8 cellular contexts compared by ENCODE assay signal in genomic region chr11:10540915-10541591, GRCh38. TPM values are rescaled to one million over a fixed set of nuclear protein-coding genes. Genes with fewer than 3 reads are reported as not detected.
DNase-seq lines count a peak whose midpoint lies in the region; ATAC-seq and TF ChIP-seq lines count a peak whose summit lies in the region.

TSS of gene RNF141 (minus strand) at chr11:10541187. CDS start at chr11:10534158, 7,029 bp downstream.

- H3K27me3 Mint-ChIP-seq in activated naive CD8-positive, alpha-beta T cell treated with anti-CD3 and anti-CD28 coated beads, Interleukin-2, amount 10 ng/mL, durations not matched to agents 7 days and 5 days: peaks cover 3% of the 10 kb centered on the region

- H3K4me1 ChIP-seq in parathyroid adenoma (no peaks in the 10 kb centered on the region), tibial nerve (peaks cover 0 to 29% (median 7%) of the 10 kb centered on the region in 4 donors)

- H3K9me3 ChIP-seq in parathyroid adenoma (ENCODE audit: control insufficient read depth, low read length) (no peaks in the 10 kb centered on the region), tibial nerve (no peaks in the 10 kb centered on the region)

- POLR2A ChIA-PET in activated naive CD8-positive, alpha-beta T cell treated with anti-CD3 and anti-CD28 coated beads, Interleukin-2, amount 10 ng/mL, durations not matched to agents 7 days and 5 days (lab: Charles Lee): interaction anchor here (0.6 to 2.5 kb wide), 8 partner anchors 10 to 127 kb away, joined by 3 to 22 read pairs (median 4); no protein-coding TSS in a partner anchor

- TF ChIP-seq EP300 in tibial nerve (IDR thresholded peaks at IDR 0.05): peak; percentile 89 to 96

- peak; percentile 91 for DNase-seq in NCI-H1048 (lab: John Stamatoyannopoulos, UW)
- DNase-seq in SKM-1 treated with dmso at 0.1 percent for 144 hours (lab: John Stamatoyannopoulos, UW; ENCODE audit: unreplicated experiment): peak; percentile 83
- peak; percentile 99 for DNase-seq in activated naive CD8-positive, alpha-beta T cell treated with anti-CD3 and anti-CD28 coated beads, Interleukin-2, amount 10 ng/mL, durations not matched to agents 7 days and 5 days
- DNase-seq in Right ventricle myocardium inferior (ENCODE audit: missing footprints): peak; percentile 98
- DNase-seq in tibial nerve (ENCODE audit: low spot score in 2 of 2): peak; percentile 90 to 93

- H3K4me1 Mint-ChIP-seq in activated naive CD8-positive, alpha-beta T cell treated with anti-CD3 and anti-CD28 coated beads, Interleukin-2, amount 10 ng/mL, durations not matched to agents 7 days and 5 days: peaks cover 17% of the 10 kb centered on the region

- H3K27me3 ChIP-seq in parathyroid adenoma (ENCODE audit: control insufficient read depth, insufficient read depth, low read length) (no peaks in the 10 kb centered on the region), tibial nerve (no peaks in the 10 kb centered on the region)

- TF ChIP-seq POLR2A in GM10847 (IDR thresholded peaks at IDR 0.05; ENCODE audit: extremely low read depth, insufficient read length): peak; percentile 90
- TF ChIP-seq POLR2A in tibial nerve (IDR thresholded peaks at IDR 0.05): peak; percentile 83 to 89

- peak within 1 kb of the TSS; percentile 72 for H3K9ac ChIP-seq in parathyroid adenoma

- H3K36me3 ChIP-seq in parathyroid adenoma (ENCODE audit: control insufficient read depth, insufficient read depth, low read length): no peaks in the 10 kb centered on the region
- H3K36me3 ChIP-seq in tibial nerve: no peaks in the 10 kb centered on the region

- no peaks in the 10 kb centered on the region for H3K79me2 ChIP-seq in parathyroid adenoma

- H3K4me2 ChIP-seq in parathyroid adenoma (ENCODE audit: low read length): peak within 1 kb of the TSS; percentile 78

- peaks cover 2% of the 10 kb centered on the region for H3K36me3 Mint-ChIP-seq in activated naive CD8-positive, alpha-beta T cell treated with anti-CD3 and anti-CD28 coated beads, Interleukin-2, amount 10 ng/mL, durations not matched to agents 7 days and 5 days

- peak within 1 kb of the TSS; percentile 93 for H2AFZ ChIP-seq in parathyroid adenoma

- peak within 1 kb of the TSS; percentile 82 for H3K27ac ChIP-seq in parathyroid adenoma
- peak within 1 kb of the TSS; percentile 76 to 94 (median 87) for H3K27ac ChIP-seq in tibial nerve

- H3K27ac Mint-ChIP-seq in activated naive CD8-positive, alpha-beta T cell treated with anti-CD3 and anti-CD28 coated beads, Interleukin-2, amount 10 ng/mL, durations not matched to agents 7 days and 5 days: peak within 1 kb of the TSS; percentile 75

- peak within 1 kb of the TSS; percentile 90 for H3K4me3 Mint-ChIP-seq in activated naive CD8-positive, alpha-beta T cell treated with anti-CD3 and anti-CD28 coated beads, Interleukin-2, amount 10 ng/mL, durations not matched to agents 7 days and 5 days

- 0 to 2% methylated on average over 19 to 29 of the region's 54 CpGs for WGBS in tibial nerve, 2 donors

- TF ChIP-seq CTCF in parathyroid adenoma (IDR thresholded peaks at IDR 0.05): peak; percentile 79
- peak; percentile 79 to 96 (median 92) for TF ChIP-seq CTCF in tibial nerve (IDR thresholded peaks at IDR 0.05)

- H3K4me3 ChIP-seq in parathyroid adenoma (ENCODE audit: low read depth, low read length) (peak within 1 kb of the TSS; percentile 69), tibial nerve (peak within 1 kb of the TSS; percentile 70 to 94 (median 78))

- intact Hi-C loops in Right ventricle myocardium inferior (cut with DNase I): loop anchor here (1.0 kb wide), 1 partner anchor 194 kb away; no protein-coding TSS in a partner anchor

- H3K9me3 Mint-ChIP-seq in activated naive CD8-positive, alpha-beta T cell treated with anti-CD3 and anti-CD28 coated beads, Interleukin-2, amount 10 ng/mL, durations not matched to agents 7 days and 5 days: peaks cover 7% of the 10 kb centered on the region

- ATAC-seq in HG02588 (IDR thresholded peaks at IDR 0.05; ENCODE audit: unreplicated experiment) (peak; percentile 99), Right ventricle myocardium inferior (peak; percentile 100)
- peak; percentile 97 for ATAC-seq in activated naive CD8-positive, alpha-beta T cell treated with anti-CD3 and anti-CD28 coated beads, Interleukin-2, amount 10 ng/mL, durations not matched to agents 7 days and 5 days (ENCODE audit: low read depth)

RNA-seq across cellular contexts. Expression of gene RNF141, which starts in this region (rescaled TPM):
- 10 to 100 TPM; 13.6 to 13.8 TPM for total RNA-seq in activated naive CD8-positive, alpha-beta T cell treated with anti-CD3 and anti-CD28 coated beads, Interleukin-2, amount 10 ng/mL, durations not matched to agents 7 days and 5 days
- total RNA-seq in Right ventricle myocardium inferior: 37.9 TPM
- total RNA-seq in tibial nerve: 10 to 100 TPM; 27.6 to 49.2 (median 40.5) TPM

Comparison
In these comparisons a context has a peak if more than half of its experiments do, and no peak if none do; other contexts are left out.
1. Peak in every context shown above with its lines: DNase-seq, ATAC-seq, H3K4me3 ChIP-seq and H3K27ac ChIP-seq.